17 cellular contexts compared by ENCODE assay signal in genomic region chrX:56588397-56589188, GRCh38. TPM values are rescaled to one million over a fixed set of nuclear protein-coding genes. Genes with fewer than 3 reads are reported as not detected.
DNase-seq lines count a peak whose midpoint lies in the region; ATAC-seq, FAIRE-seq and TF ChIP-seq lines count a peak whose summit lies in the region.
"Had no signal": no experiment of that assay in that cellular context is flagged by ENCODE, and none has a peak within 500 bp of the region (broad histone marks: within the 10 kb centered on the region; RNA-seq: fewer than 3 reads in every experiment).

No MANE protein-coding gene starts in this region.

- H3K4me3 Mint-ChIP-seq in activated T-cell treated with anti-CD3 and anti-CD28 coated beads, Interleukin-2, amount 50 U/mL, for 24 hours = no peak overlapping the region
- H3K4me3 Mint-ChIP-seq: CD14-positive monocyte; CD8-positive, alpha-beta memory T cell; H9 had no signal

- ATAC-seq in RWPE2 (ENCODE audit: low read depth) = peak; percentile 49; the same call in 1 of the 3 replicates
- ATAC-seq in foreskin keratinocyte = peak; percentile 99
- ATAC-seq in HG03469 (IDR thresholded peaks at IDR 0.05; ENCODE audit: unreplicated experiment) = no peak
- ATAC-seq: HepG2 had no signal

- H3K27ac ChIP-seq in RWPE2 (ENCODE audit: poor library complexity, severe bottlenecking) (no peak overlapping the region), foreskin keratinocyte (no peak overlapping the region), trophoblast cell (ENCODE audit: low read depth, low read length) (no peak overlapping the region), esophagus squamous epithelium (peak overlapping the region in 1 of 4 donors; percentile 65)

- no peak overlapping the region for H3K27ac Mint-ChIP-seq in activated T-cell treated with anti-CD3 and anti-CD28 coated beads, Interleukin-2, amount 50 U/mL, for 24 hours
- H3K27ac Mint-ChIP-seq: H9 had no signal

- H4K12ac ChIP-seq in trophoblast cell (ENCODE audit: low read depth, low read length) = peak overlapping the region; percentile 57

- no peak for TF ChIP-seq POLR2A in esophagus squamous epithelium (IDR thresholded peaks at IDR 0.05)

- H3K9me3 Mint-ChIP-seq in activated T-cell treated with anti-CD3 and anti-CD28 coated beads, Interleukin-2, amount 50 U/mL, for 24 hours = no peaks in the 10 kb centered on the region

- H3K9ac ChIP-seq in trophoblast cell (ENCODE audit: low read length) = no peak overlapping the region

- peaks cover 77% of the 10 kb centered on the region for H3K36me3 Mint-ChIP-seq in activated T-cell treated with anti-CD3 and anti-CD28 coated beads, Interleukin-2, amount 50 U/mL, for 24 hours (ENCODE audit: low read depth)

- intact Hi-C loops in esophagus squamous epithelium (cut with DNase I) = no loop called here

- H4K8ac ChIP-seq in trophoblast cell (ENCODE audit: low read depth, low read length) = no peak overlapping the region

- H2AFZ ChIP-seq in trophoblast cell (ENCODE audit: insufficient read depth, low read length, poor library complexity) = no peak overlapping the region

- peaks cover 31% of the 10 kb centered on the region for H3K27me3 Mint-ChIP-seq in activated T-cell treated with anti-CD3 and anti-CD28 coated beads, Interleukin-2, amount 50 U/mL, for 24 hours

- no peaks in the 10 kb centered on the region for H3K36me3 ChIP-seq in RWPE2 (ENCODE audit: low read depth)
- H3K36me3 ChIP-seq in bronchial epithelial cell (ENCODE audit: control insufficient read depth, insufficient read depth, low read length) = no peaks in the 10 kb centered on the region
- H3K36me3 ChIP-seq in trophoblast cell (ENCODE audit: control insufficient read depth in 1 of 2, insufficient read depth in 2 of 2, low read length in 2 of 2) = no peaks in the 10 kb centered on the region
- no peaks in the 10 kb centered on the region for H3K36me3 ChIP-seq in esophagus squamous epithelium

- no peak overlapping the region for H3K18ac ChIP-seq in trophoblast cell (ENCODE audit: low read length)

- no peaks in the 10 kb centered on the region for H3K79me1 ChIP-seq in trophoblast cell (ENCODE audit: low read length)

- H2BK12ac ChIP-seq in trophoblast cell (ENCODE audit: low read length) = no peak overlapping the region

- H2BK120ac ChIP-seq in trophoblast cell (ENCODE audit: insufficient read depth, low read length, poor library complexity) = no peak overlapping the region

- FAIRE-seq in bronchial epithelial cell (lab: Jason Lieb, UNC) = peak; percentile 7
- FAIRE-seq: GM12892, HepG2, HTR-8/SVneo had no signal

- H2BK5ac ChIP-seq in trophoblast cell (ENCODE audit: low read depth, low read length, poor library complexity) = no peak overlapping the region

- no peak for TF ChIP-seq CTCF in RWPE2 (IDR thresholded peaks at IDR 0.05; ENCODE audit: poor library complexity, severe bottlenecking)
- no peak for TF ChIP-seq CTCF in bronchial epithelial cell (IDR thresholded peaks at IDR 0.05; ENCODE audit: insufficient read depth, low read length, severe bottlenecking)
- no peak for TF ChIP-seq CTCF in foreskin keratinocyte (conservative IDR thresholded peaks at IDR 0.05)
- TF ChIP-seq CTCF in esophagus squamous epithelium (IDR thresholded peaks at IDR 0.05) = no peak

- H3K9me3 ChIP-seq in RWPE2 (ENCODE audit: severe bottlenecking) (no peaks in the 10 kb centered on the region), trophoblast cell (ENCODE audit: insufficient read depth, low read depth, low read length) (no peaks in the 10 kb centered on the region), esophagus squamous epithelium (peaks cover 0 to 8% (median 0%) of the 10 kb centered on the region in 3 donors)
- H3K9me3 ChIP-seq: Caco-2 had no signal

- no peak overlapping the region for H3K4ac ChIP-seq in trophoblast cell (ENCODE audit: low read depth, low read length)

- H3K23ac ChIP-seq in trophoblast cell (ENCODE audit: low read length) = no peak overlapping the region

- no peak overlapping the region for H3K14ac ChIP-seq in trophoblast cell (ENCODE audit: low read length)

- peaks cover 2% of the 10 kb centered on the region for H3K4me1 Mint-ChIP-seq in activated T-cell treated with anti-CD3 and anti-CD28 coated beads, Interleukin-2, amount 50 U/mL, for 24 hours (ENCODE audit: low read depth)
- H3K4me1 Mint-ChIP-seq: CD14-positive monocyte, H9 had no signal

- H3K4me1 ChIP-seq in RWPE2 (ENCODE audit: insufficient read depth, poor library complexity, severe bottlenecking) (no peaks in the 10 kb centered on the region), foreskin keratinocyte (no peaks in the 10 kb centered on the region), trophoblast cell (ENCODE audit: control insufficient read depth in 1 of 2, insufficient read depth in 2 of 2, low read length in 2 of 2) (no peaks in the 10 kb centered on the region), esophagus squamous epithelium (peaks cover 0 to 14% (median 0%) of the 10 kb centered on the region in 3 donors)
- H3K4me1 ChIP-seq: Caco-2 had no signal

- no peak overlapping the region for H4K91ac ChIP-seq in trophoblast cell (ENCODE audit: low read depth, low read length)

- no peaks in the 10 kb centered on the region for H3K79me2 ChIP-seq in trophoblast cell (ENCODE audit: control insufficient read depth, insufficient read depth, low read length, poor library complexity)

- no peak overlapping the region for H3K4me2 ChIP-seq in trophoblast cell (ENCODE audit: low read length)

- H3K4me3 ChIP-seq in RWPE2 (ENCODE audit: severe bottlenecking) (no peak overlapping the region), bronchial epithelial cell (ENCODE audit: low read depth, low read length) (no peak overlapping the region), trophoblast cell (ENCODE audit: low read depth, low read length) (no peak overlapping the region), esophagus squamous epithelium (no peak overlapping the region)

- no peak overlapping the region for H2AK5ac ChIP-seq in trophoblast cell (ENCODE audit: low read length)

- H3K27me3 ChIP-seq in RWPE2 (ENCODE audit: insufficient read depth, poor library complexity, severe bottlenecking) (no peaks in the 10 kb centered on the region), bronchial epithelial cell (ENCODE audit: control insufficient read depth, insufficient read depth, low read length) (no peaks in the 10 kb centered on the region), foreskin keratinocyte (no peaks in the 10 kb centered on the region), trophoblast cell (ENCODE audit: insufficient read depth, low read length) (no peaks in the 10 kb centered on the region), esophagus squamous epithelium (no peaks in the 10 kb centered on the region)

- WGBS in trophoblast cell (ENCODE audit: extremely low coverage, insufficient coverage, insufficient read length) = no CpG with 5 or more reads among the region's 11 CpGs
- WGBS in esophagus squamous epithelium, 2 donors = 36 to 70% methylated on average over 1 to 7 of the region's 11 CpGs

- DNase-seq in RWPE2 (ENCODE audit: low spot score) (no peak), bronchial epithelial cell (ENCODE audit: low read depth) (peak; percentile 31), foreskin keratinocyte (peak in 1 of 2 donors; percentile 15), trophoblast cell (peak in 1 of 2 donors; percentile 21), esophagus squamous epithelium (lab: John Stamatoyannopoulos, UW) (no peak)
- no peak for DNase-seq in activated T-cell treated with anti-CD3 and anti-CD28 coated beads, Interleukin-2, amount 50 U/mL, for 24 hours
- DNase-seq: Caco-2; CD8-positive, alpha-beta memory T cell; DND-41; GDM1; GOT3; H9 had no signal

RNA-seq across cellular contexts. Expression of gene UBQLN2, which starts 25.2 kb away (rescaled TPM):
- 4.2 and 5.8 TPM in 2 replicates for total RNA-seq in bronchial epithelial cell
- total RNA-seq in foreskin keratinocyte = 15.1 and 19.6 TPM in 2 replicates
- polyA plus RNA-seq in foreskin keratinocyte = 10.6 and 11.1 TPM in 2 replicates
- polyA plus RNA-seq in trophoblast cell (2013) = 29.2 and 29.6 TPM in 2 replicates
- 10 to 100 TPM; 24.2 to 43.7 (median 34.4) TPM for total RNA-seq in esophagus squamous epithelium
